ENCODE assay signal across 8 cellular contexts in genomic region chr10:92239600-92240288, GRCh38. TPM values are rescaled to one million over a fixed set of nuclear protein-coding genes. Genes with fewer than 3 reads are reported as not detected.
DNase-seq lines count a peak whose midpoint lies in the region; TF ChIP-seq lines count a peak whose summit lies in the region.

No MANE protein-coding gene starts in this region.

- H3K9me3 ChIP-seq in liver (ENCODE audit: control insufficient read depth in 4 of 4, low read length in 3 of 4): no peaks in the 10 kb centered on the region

- H3K9ac ChIP-seq in liver (ENCODE audit: low read depth in 1 of 2, low read length in 2 of 2): peak overlapping the region; percentile 63 to 99

- peak; percentile 56 for DNase-seq in NCI-H748 (lab: John Stamatoyannopoulos, UW; ENCODE audit: unreplicated experiment)
- DNase-seq in NCI-H748 treated with DMSO at 0.1 percent for 48 hours (lab: John Stamatoyannopoulos, UW): no peak
- DNase-seq in HL-60 (ENCODE audit: low read depth in 1 of 2, low spot score in 1 of 2): peak; percentile 15 to 36
- peak; percentile 10 to 20 for DNase-seq in activated CD4-positive, alpha-beta T cell treated with anti-CD3 and anti-CD28 coated beads for 24 hours (ENCODE audit: low read depth in 2 of 2)
- DNase-seq in coronary artery (ENCODE audit: low spot score): peak; percentile 74
- DNase-seq in stimulated activated CD4-positive, alpha-beta T cell treated with anti-CD3 and anti-CD28 coated beads, Interleukin-4, amount 100 ng/mL, for 1 hour: peak; percentile 47
- no peak for DNase-seq in NCI-H128 (lab: John Stamatoyannopoulos, UW; ENCODE audit: unreplicated experiment)

- peaks cover 5 to 52% (median 31%) of the 10 kb centered on the region in 4 donors for H3K4me1 ChIP-seq in liver (ENCODE audit: control insufficient read depth in 4 of 4, insufficient read depth in 4 of 4, low read length in 3 of 4)

- peak overlapping the region; percentile 80 for H3K27ac ChIP-seq in HL-60 (replicated peaks)
- H3K27ac ChIP-seq in coronary artery: peak overlapping the region; percentile 70 to 87
- peak overlapping the region; percentile 84 to 94 for H3K27ac ChIP-seq in liver (ENCODE audit: low read depth in 1 of 2, low read length in 2 of 2)

- 1% methylated on average over 69 of the region's 69 CpGs for WGBS in liver

- H3K4me3 ChIP-seq in HL-60 (replicated peaks; ENCODE audit: insufficient read depth, low read length) (peak overlapping the region; percentile 73), coronary artery (peak overlapping the region; percentile 84), liver (ENCODE audit: low read depth in 1 of 3, low read length in 3 of 3) (peak overlapping the region; percentile 66 to 82 (median 73))

- TF ChIP-seq CTCF in HL-60 (IDR thresholded peaks at IDR 0.05; ENCODE audit: insufficient read depth, low read length): no peak
- TF ChIP-seq CTCF in coronary artery (IDR thresholded peaks at IDR 0.05): no peak
- no peak for TF ChIP-seq CTCF in liver (IDR thresholded peaks at IDR 0.05; ENCODE audit: low read depth, low read length, missing input control)

- TF ChIP-seq RAD21 in liver (IDR thresholded peaks at IDR 0.05): no peak

- H3K27me3 ChIP-seq in HL-60 (ENCODE audit: insufficient read depth, poor library complexity, severe bottlenecking) (no peaks in the 10 kb centered on the region), liver (ENCODE audit: control insufficient read depth in 4 of 4, insufficient read depth in 4 of 4, low read length in 3 of 4) (no peaks in the 10 kb centered on the region)

- H3K36me3 ChIP-seq in liver (ENCODE audit: control insufficient read depth in 4 of 4, insufficient read depth in 3 of 4, low read depth in 1 of 4, low read length in 3 of 4): no peaks in the 10 kb centered on the region

TF ChIP-seq in liver, 16 proteins besides CTCF, POLR2A, EP300 and RAD21:
- TF ChIP-seq ZBTB33 (IDR thresholded peaks at IDR 0.05) (no peak), JUND (IDR thresholded peaks at IDR 0.05) (no peak), ATF3 (IDR thresholded peaks at IDR 0.05) (no peak), NR2F2 (IDR thresholded peaks at IDR 0.05) (no peak), YY1 (IDR thresholded peaks at IDR 0.05) (no peak), HNF4G (IDR thresholded peaks at IDR 0.05) (no peak), GABPA (IDR thresholded peaks at IDR 0.05 in 1 of 2, conservative IDR thresholded peaks at IDR 0.05 in 1 of 2) (no peak), FOXA2 (IDR thresholded peaks at IDR 0.05) (no peak), SP1 (IDR thresholded peaks at IDR 0.05) (no peak), FOXA1 (IDR thresholded peaks at IDR 0.05) (no peak)

RNA-seq across cellular contexts. Expression of gene CPEB3, which starts 51.1 kb away (rescaled TPM):
- 1 to 10 TPM; 2.1 to 8.4 TPM for total RNA-seq in liver
- polyA plus RNA-seq in liver: 1 to 10 TPM; 4.8 to 5.4 TPM

RNA-seq across cellular contexts. Expression of gene MARCHF5, which starts 51.2 kb away (rescaled TPM):
- total RNA-seq in liver: 10 to 100 TPM in 1 of 2 donors, 1 to 10 TPM in 1; 9.7 to 18.4 TPM
- polyA plus RNA-seq in liver: 10 to 100 TPM; 15.0 to 18.1 TPM

Comparison
In these comparisons a context has a peak if more than half of its experiments do, and no peak if none do; other contexts are left out.
1. DNase-seq: peak in NCI-H748 (single experiment), HL-60 (2 of 2), activated CD4-positive, alpha-beta T cell treated with anti-CD3 and anti-CD28 coated beads for 24 hours (2 of 2), coronary artery (single experiment) and stimulated activated CD4-positive, alpha-beta T cell treated with anti-CD3 and anti-CD28 coated beads, Interleukin-4, amount 100 ng/mL, for 1 hour (single experiment); none in NCI-H748 treated with DMSO at 0.1 percent for 48 hours (single experiment) and NCI-H128 (single experiment).
2. Peak in every context shown above with its lines, with median percentiles within 50 percentile points of each other: H3K27ac ChIP-seq and H3K4me3 ChIP-seq.